Comparison of ENCODE assay signal across 33 cellular contexts in genomic region chr7:17709599-17709998, GRCh38.
"Had no signal": no experiment of that assay in that cellular context is flagged by ENCODE, and none has a peak within 500 bp of the region (broad histone marks: within the 10 kb centered on the region; RNA-seq: fewer than 3 reads in every experiment).

No MANE protein-coding gene starts in this region.

- H3K27ac Mint-ChIP-seq: activated CD4-positive, alpha-beta T cell treated with anti-CD3 and anti-CD28 coated beads, Interleukin-2, amount 10 ng/mL, durations not matched to agents 7 days and 5 days; activated CD8-positive, alpha-beta T cell treated with anti-CD3 and anti-CD28 coated beads, Interleukin-2, amount 10 ng/mL, durations not matched to agents 7 days and 5 days; activated naive CD4-positive, alpha-beta T cell treated with anti-CD3 and anti-CD28 coated beads, Interleukin-2, amount 10 ng/mL, durations not matched to agents 7 days and 5 days; activated naive CD8-positive, alpha-beta T cell; activated naive CD8-positive, alpha-beta T cell treated with anti-CD3 and anti-CD28 coated beads, Interleukin-2, amount 50 U/mL, for 24 hours; activated T-helper 1 cell treated with anti-CD3 and anti-CD28 coated beads, Interleukin-12 subunit alpha, Interleukin-12 subunit beta, Interleukin-2, Interleukin-4 antibody, amounts not matched to agents 30 ng/mL and 10 ng/mL and 1 ng/mL, durations not matched to agents 14 hours and 24 hours and 36 hours; brain had no signal

- H3K9me3 Mint-ChIP-seq: activated CD4-positive, alpha-beta T cell treated with anti-CD3 and anti-CD28 coated beads, Interleukin-2, amount 10 ng/mL, durations not matched to agents 7 days and 5 days; activated naive CD4-positive, alpha-beta T cell treated with anti-CD3 and anti-CD28 coated beads, Interleukin-2, amount 10 ng/mL, durations not matched to agents 7 days and 5 days; activated naive CD8-positive, alpha-beta T cell treated with anti-CD3 and anti-CD28 coated beads, Interleukin-2, amount 50 U/mL, for 24 hours; activated T-cell treated with anti-CD3 and anti-CD28 coated beads, Interleukin-2, amount 50 U/mL, for 4 hours; activated T-helper 1 cell treated with anti-CD3 and anti-CD28 coated beads, Interleukin-12 subunit alpha, Interleukin-12 subunit beta, Interleukin-2, Interleukin-4 antibody, amounts not matched to agents 30 ng/mL and 10 ng/mL and 1 ng/mL, durations not matched to agents 14 hours and 24 hours and 36 hours; brain had no signal

- H3K36me3 ChIP-seq: WERI-Rb-1 had no signal

- H3K4me3 Mint-ChIP-seq: activated CD4-positive, alpha-beta T cell treated with anti-CD3 and anti-CD28 coated beads, Interleukin-2, amount 10 ng/mL, durations not matched to agents 7 days and 5 days; activated CD8-positive, alpha-beta T cell treated with anti-CD3 and anti-CD28 coated beads, Interleukin-2, amount 10 ng/mL, durations not matched to agents 7 days and 5 days; activated naive CD4-positive, alpha-beta T cell treated with anti-CD3 and anti-CD28 coated beads, Interleukin-2, amount 10 ng/mL, durations not matched to agents 7 days and 5 days; activated naive CD8-positive, alpha-beta T cell; activated naive CD8-positive, alpha-beta T cell treated with anti-CD3 and anti-CD28 coated beads, Interleukin-2, amount 50 U/mL, for 24 hours; activated T-cell treated with anti-CD3 and anti-CD28 coated beads, Interleukin-2, amount 50 U/mL, for 4 hours; activated T-helper 1 cell treated with anti-CD3 and anti-CD28 coated beads, Interleukin-12 subunit alpha, Interleukin-12 subunit beta, Interleukin-2, Interleukin-4 antibody, amounts not matched to agents 30 ng/mL and 10 ng/mL and 1 ng/mL, durations not matched to agents 14 hours and 24 hours and 36 hours; brain had no signal

- H3K36me3 Mint-ChIP-seq: activated naive CD4-positive, alpha-beta T cell treated with anti-CD3 and anti-CD28 coated beads, Interleukin-2, amount 10 ng/mL, durations not matched to agents 7 days and 5 days; activated naive CD8-positive, alpha-beta T cell; brain had no signal

- H3K4me1 Mint-ChIP-seq: activated CD4-positive, alpha-beta T cell treated with anti-CD3 and anti-CD28 coated beads, Interleukin-2, amount 10 ng/mL, durations not matched to agents 7 days and 5 days; activated naive CD4-positive, alpha-beta T cell treated with anti-CD3 and anti-CD28 coated beads, Interleukin-2, amount 10 ng/mL, durations not matched to agents 7 days and 5 days; activated naive CD8-positive, alpha-beta T cell treated with anti-CD3 and anti-CD28 coated beads, Interleukin-2, amount 50 U/mL, for 24 hours had no signal

- H3K27me3 Mint-ChIP-seq: activated naive CD8-positive, alpha-beta T cell had no signal

- DNase-seq: activated CD4-positive, alpha-beta T cell treated with anti-CD3 and anti-CD28 coated beads for 1 hour; activated CD4-positive, alpha-beta T cell treated with anti-CD3 and anti-CD28 coated beads, Interleukin-2, amount 10 ng/mL, durations not matched to agents 7 days and 5 days; activated CD4-positive, alpha-beta T cell treated with anti-CD3 and anti-CD28 coated beads, Interleukin-2, amount 50 U/mL, for 48 hours; activated CD4-positive, CD25-positive, alpha-beta regulatory T cell; activated CD8-positive, alpha-beta T cell treated with anti-CD3 and anti-CD28 coated beads, Interleukin-2, amount 10 ng/mL, durations not matched to agents 7 days and 5 days; activated effector memory CD4-positive, alpha-beta T cell treated with Interleukin-2 at 50 U/mL for 16 hours; activated naive CD4-positive, alpha-beta T cell treated with anti-CD3 and anti-CD28 coated beads, Interleukin-2, amount 10 ng/mL, durations not matched to agents 7 days and 5 days; activated naive CD8-positive, alpha-beta T cell treated with anti-CD3 and anti-CD28 coated beads, Interleukin-2, amount 50 U/mL, for 24 hours; activated T-cell treated with anti-CD3 and anti-CD28 coated beads, Interleukin-2, amount 50 U/mL, for 4 hours; anterior cingulate cortex; caudate nucleus; KG1; MV-4-11; NCI-H1092; NCI-H1436 treated with DMSO at 0.1 percent for 48 hours; NCI-H1694 treated with DMSO at 0.1 percent for 48 hours; NCI-H2029; NCI-H345; NCI-H510A; NCI-H526; NCI-H748 treated with DMSO at 0.1 percent for 48 hours; NK-92 treated with Interleukin-12 subunit alpha and Interleukin-12 subunit beta, amount 100 ng/mL, for 24 hours; PC-3; SIG-M5; T-helper 1 cell; T1000; WERI-Rb-1 had no signal

- H3K27ac ChIP-seq: RWPE1, WERI-Rb-1 had no signal

- ATAC-seq: activated CD8-positive, alpha-beta T cell treated with anti-CD3 and anti-CD28 coated beads, Interleukin-2, amount 10 ng/mL, durations not matched to agents 7 days and 5 days; activated naive CD8-positive, alpha-beta T cell treated with anti-CD3 and anti-CD28 coated beads, Interleukin-2, amount 50 U/mL, for 24 hours; activated T-cell treated with anti-CD3 and anti-CD28 coated beads, Interleukin-2, amount 50 U/mL, for 4 hours; PC-3; Right ventricle myocardium inferior; SK-N-SH treated with all-trans-retinoic acid at 6 μM for 48 hours had no signal
